In genomic region chr7:73342645-73343044, GRCh38 we compare ENCODE assay signal across 8 cellular contexts. TPM values are rescaled to one million over a fixed set of nuclear protein-coding genes. Genes with fewer than 3 reads are reported as not detected.
DNase-seq lines count a peak whose midpoint lies in the region; ATAC-seq, FAIRE-seq and TF ChIP-seq lines count a peak whose summit lies in the region.
"Had no signal": no experiment of that assay in that cellular context is flagged by ENCODE, and none has a peak within 500 bp of the region (broad histone marks: within the 10 kb centered on the region; RNA-seq: fewer than 3 reads in every experiment).

No MANE protein-coding gene starts in this region.

- WGBS in adrenal gland, 4 donors: 43 to 58% (median 56%) methylated on average over 7 to 8 of the region's 8 CpGs
- WGBS in thyroid gland, 2 donors: 35 to 47% methylated on average over 8 of the region's 8 CpGs

- no peak overlapping the region for H2AFZ ChIP-seq in keratinocyte (ENCODE audit: control insufficient read depth, low read length)

- H3K4me2 ChIP-seq in keratinocyte (ENCODE audit: control insufficient read depth, extremely low read depth, insufficient read depth, low read depth, low read length): no peak overlapping the region
- H3K4me2 ChIP-seq: KMS-11 had no signal

- no peak for FAIRE-seq in HTR-8/SVneo (lab: Jason Lieb, UNC)
- FAIRE-seq in keratinocyte (lab: Jason Lieb, UNC): no peak

- H3K79me2 ChIP-seq in keratinocyte (ENCODE audit: control insufficient read depth, insufficient read depth, low read length): no peaks in the 10 kb centered on the region

- DNase-seq in HTR-8/SVneo (ENCODE audit: insufficient read length, low spot score) (peak; percentile 69), adrenal gland (peak in 2 of 7 donors; percentile 42), keratinocyte (ENCODE audit: low read depth, low spot score) (no peak), thyroid gland (no peak)

- H3K9ac ChIP-seq in keratinocyte (ENCODE audit: control insufficient read depth, extremely low read depth, insufficient read depth, low read length): no peak overlapping the region
- H3K9ac ChIP-seq: KMS-11 had no signal

- no peaks in the 10 kb centered on the region for H3K4me1 ChIP-seq in adrenal gland (replicated peaks in 1 of 2)
- no peaks in the 10 kb centered on the region for H3K4me1 ChIP-seq in keratinocyte (ENCODE audit: control insufficient read depth, extremely low read depth, insufficient read depth, low read length)
- H3K4me1 ChIP-seq in thyroid gland: no peaks in the 10 kb centered on the region

- intact Hi-C loops in adrenal gland (cut with DNase I): loop anchor here in 1 of 2 donors (5.0 to 10.0 kb wide), 3 partner anchors 52 to 110 kb away; partner anchors contain the start of gene FZD9
- intact Hi-C loops in thyroid gland (cut with DNase I): no loop called here

- H3K9me3 ChIP-seq in adrenal gland (replicated peaks in 1 of 3) (no peaks in the 10 kb centered on the region), keratinocyte (ENCODE audit: control insufficient read depth, low read depth, low read length) (no peaks in the 10 kb centered on the region), thyroid gland (no peaks in the 10 kb centered on the region)

- H4K20me1 ChIP-seq in keratinocyte (ENCODE audit: control insufficient read depth, extremely low read depth, insufficient read depth, low read length): no peaks in the 10 kb centered on the region

- ATAC-seq in HG03045 (IDR thresholded peaks at IDR 0.05; ENCODE audit: unreplicated experiment): no peak
- no peak for ATAC-seq in GM19455 (IDR thresholded peaks at IDR 0.05; ENCODE audit: unreplicated experiment)
- no peak for ATAC-seq in GM21825 (IDR thresholded peaks at IDR 0.05; ENCODE audit: unreplicated experiment)

- TF ChIP-seq CTCF in adrenal gland (IDR thresholded peaks at IDR 0.05) (peak in 5 of 6 experiments; percentile 34 to 53 (median 40)), keratinocyte (optimal IDR thresholded peaks at IDR 0.05 in 1 of 3, IDR thresholded peaks at IDR 0.05 in 1 of 3, conservative IDR thresholded peaks at IDR 0.05 in 1 of 3; ENCODE audit: extremely low read depth in 1 of 3, insufficient read depth in 2 of 3, low read length in 3 of 3) (peak; percentile 24 to 48 (median 42)), thyroid gland (IDR thresholded peaks at IDR 0.05) (peak in 4 of 6 experiments; percentile 24 to 43 (median 34))

- H3K27me3 ChIP-seq in adrenal gland (no peaks in the 10 kb centered on the region), keratinocyte (ENCODE audit: control insufficient read depth, extremely low read depth, insufficient read depth, low read length) (peaks cover 4% of the 10 kb centered on the region), thyroid gland (no peaks in the 10 kb centered on the region)

- dilution Hi-C loops in keratinocyte (cut with MboI; ENCODE audit: extremely low pct_ligation_motif_present, low sequenced_read_pairs): no loop called here

- H3K27ac ChIP-seq in adrenal gland (no peak overlapping the region), keratinocyte (ENCODE audit: control insufficient read depth, insufficient read depth, low read length) (no peak overlapping the region), thyroid gland (no peak overlapping the region)
- H3K27ac ChIP-seq: KMS-11 had no signal

- H3K4me3 ChIP-seq in adrenal gland (no peak overlapping the region), keratinocyte (ENCODE audit: control insufficient read depth in 2 of 3, extremely low read depth in 1 of 3, insufficient read depth in 2 of 3, low read depth in 1 of 3, low read length in 3 of 3) (no peak overlapping the region), thyroid gland (replicated peaks in 1 of 3) (no peak overlapping the region)

- TF ChIP-seq POLR2A in adrenal gland (IDR thresholded peaks at IDR 0.05): no peak
- TF ChIP-seq POLR2A in thyroid gland (IDR thresholded peaks at IDR 0.05): no peak

- H3K36me3 ChIP-seq in adrenal gland (replicated peaks in 1 of 2): no peaks in the 10 kb centered on the region
- H3K36me3 ChIP-seq in keratinocyte (ENCODE audit: control insufficient read depth in 2 of 2, extremely low read depth in 1 of 2, insufficient read depth in 2 of 2, low read length in 2 of 2): no peaks in the 10 kb centered on the region
- H3K36me3 ChIP-seq in thyroid gland: no peaks in the 10 kb centered on the region

- H3K9me1 ChIP-seq in keratinocyte (ENCODE audit: control insufficient read depth, extremely low read depth, insufficient read depth, low read length): no peaks in the 10 kb centered on the region

RNA-seq across cellular contexts. Expression of gene FKBP6, which starts 14.7 kb away (rescaled TPM):
- total RNA-seq in adrenal gland (under 1 TPM in 1 of 8 donors, not detected in 7; 0.15 TPM), thyroid gland (under 1 TPM in 1 of 4 donors, not detected in 3; 0.27 TPM)
- polyA plus RNA-seq in adrenal gland (under 1 TPM in 2 of 3 donors, not detected in 1; 0.07 to 0.88 TPM), keratinocyte (not detected in 3 replicates)
- not detected for polyA plus RNA-seq in keratinocyte (2011; ENCODE audit: low read depth)
- polyA plus RNA-seq in keratinocyte (2011; cell fraction: cytosol; rRNA removed): not detected in 2 replicates
- polyA plus RNA-seq in keratinocyte (2011; cell fraction: nucleus; rRNA removed): not detected in 2 replicates
- polyA plus RNA-seq in keratinocyte (2012; ENCODE audit: low replicate concordance): not detected in 2 replicates
- not detected in 3 replicates for polyA minus RNA-seq in keratinocyte
- not detected for polyA minus RNA-seq in keratinocyte (2011; cell fraction: cytosol; rRNA and poly(A)+ RNA removed)
- polyA minus RNA-seq in keratinocyte (2011; cell fraction: nucleus; rRNA and poly(A)+ RNA removed): not detected in 2 replicates

RNA-seq across cellular contexts. Expression of gene TRIM50, which starts 14.8 kb away (rescaled TPM):
- total RNA-seq in adrenal gland: 1 to 10 TPM in 3 of 8 donors, under 1 TPM in 3, not detected in 2; 0.24 to 1.9 (median 1.2) TPM
- polyA plus RNA-seq in adrenal gland: under 1 TPM in 2 of 3 donors, not detected in 1; 0.27 to 0.56 TPM
- polyA plus RNA-seq in keratinocyte: not detected in 3 replicates
- not detected for polyA plus RNA-seq in keratinocyte (2011; ENCODE audit: low read depth)
- not detected in 2 replicates for polyA plus RNA-seq in keratinocyte (2011; cell fraction: cytosol; rRNA removed)
- not detected in 2 replicates for polyA plus RNA-seq in keratinocyte (2011; cell fraction: nucleus; rRNA removed)
- polyA plus RNA-seq in keratinocyte (2012; ENCODE audit: low replicate concordance): not detected in 2 replicates
- polyA minus RNA-seq in keratinocyte: not detected in 3 replicates
- polyA minus RNA-seq in keratinocyte (2011; cell fraction: cytosol; rRNA and poly(A)+ RNA removed): not detected
- not detected in 2 replicates for polyA minus RNA-seq in keratinocyte (2011; cell fraction: nucleus; rRNA and poly(A)+ RNA removed)
- 1 to 10 TPM in 3 of 4 donors, not detected in 1; 1.0 to 1.7 (median 1.5) TPM for total RNA-seq in thyroid gland

RNA-seq across cellular contexts. Expression of gene NSUN5, which starts 34.0 kb away (rescaled TPM):
- total RNA-seq in adrenal gland (10 to 100 TPM; 15.8 to 32.4 (median 20.9) TPM), thyroid gland (10 to 100 TPM; 18.2 to 36.7 (median 19.1) TPM)
- polyA plus RNA-seq in adrenal gland (10 to 100 TPM in 2 of 3 donors, 1 to 10 TPM in 1; 5.6 to 31.0 (median 24.4) TPM), keratinocyte (16.8 to 20.4 TPM (median 20.2 TPM) in 3 replicates)
- polyA plus RNA-seq in keratinocyte (2011; ENCODE audit: low read depth): 5.1 TPM
- polyA plus RNA-seq in keratinocyte (2011; cell fraction: cytosol; rRNA removed): 11.1 and 21.0 TPM in 2 replicates
- 29.7 and 39.6 TPM in 2 replicates for polyA plus RNA-seq in keratinocyte (2011; cell fraction: nucleus; rRNA removed)
- polyA plus RNA-seq in keratinocyte (2012; ENCODE audit: low replicate concordance): 20.5 and 23.8 TPM in 2 replicates
- 13.0 to 19.0 TPM (median 18.0 TPM) in 3 replicates for polyA minus RNA-seq in keratinocyte
- 24.2 TPM for polyA minus RNA-seq in keratinocyte (2011; cell fraction: cytosol; rRNA and poly(A)+ RNA removed)
- 19.5 and 22.1 TPM in 2 replicates for polyA minus RNA-seq in keratinocyte (2011; cell fraction: nucleus; rRNA and poly(A)+ RNA removed)
